In the genomic region with DNA sequence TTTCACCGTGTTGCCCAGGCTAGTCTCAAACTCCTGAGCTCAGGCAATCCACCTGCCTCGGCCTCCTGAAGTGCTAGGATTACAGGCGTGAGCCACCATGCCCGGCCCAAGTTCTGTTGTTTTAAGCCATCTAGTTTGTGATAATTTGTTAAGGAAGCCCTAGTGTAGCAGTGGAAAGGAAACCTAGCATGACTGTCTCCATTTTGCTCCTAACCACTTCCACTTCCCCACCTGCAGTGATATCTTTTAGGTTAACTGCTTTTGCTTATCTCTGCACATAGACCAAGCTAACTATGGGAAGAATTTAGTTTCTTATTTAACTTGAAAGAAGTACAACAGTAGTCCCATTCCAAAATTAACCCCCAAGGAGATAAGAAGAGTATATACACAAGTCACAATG, we compare ENCODE assay signal across 8 cellular contexts.
"Had no signal": no experiment of that assay in that cellular context is flagged by ENCODE, and none has a peak within 500 bp of the region (broad histone marks: within the 10 kb centered on the region; RNA-seq: fewer than 3 reads in every experiment).

No MANE protein-coding gene starts in this region.

- ATAC-seq: HCT116 had no signal

- DNase-seq: GOT3, H7, HFFc6, IMR-90, KG1 had no signal

- H3K4me3 ChIP-seq: HAP-1 had no signal

- FAIRE-seq: HTR-8/SVneo had no signal

- H3K36me3 ChIP-seq: HAP-1 had no signal

- H3K9me3 ChIP-seq: HAP-1 had no signal

- H3K4me1 ChIP-seq: HAP-1 had no signal
